ENCODE assay signal across 13 cellular contexts in the genomic region with DNA sequence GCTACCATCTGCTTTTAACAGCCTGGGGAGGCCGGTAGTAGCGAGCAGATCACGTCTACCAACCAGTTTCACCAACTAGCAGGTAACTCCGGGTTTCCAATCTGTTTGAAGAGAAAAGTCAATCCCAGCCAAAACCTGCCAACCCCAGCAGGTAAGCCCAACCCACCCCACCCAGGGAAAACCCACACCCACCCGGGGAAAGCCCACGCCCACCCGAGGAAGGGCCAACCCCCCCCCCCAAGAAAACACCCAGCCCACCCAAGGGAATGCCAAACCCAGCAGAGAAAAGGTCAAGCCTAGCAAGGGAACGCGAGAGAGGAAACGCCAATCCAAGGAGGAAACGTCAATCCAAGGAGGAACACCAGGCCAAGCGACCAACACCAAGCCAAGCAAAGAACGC. TPM values are rescaled to one million over a fixed set of nuclear protein-coding genes. Genes with fewer than 3 reads are reported as not detected.
"Had no signal": no experiment of that assay in that cellular context is flagged by ENCODE, and none has a peak within 500 bp of the region (broad histone marks: within the 10 kb centered on the region; RNA-seq: fewer than 3 reads in every experiment).

Gene POTEI (minus strand): TSS at position 101 of the 400 bp plus-strand sequence. CDS start 93 bp downstream, at position 8.

RNA-seq across cellular contexts. Expression of gene POTEI, which starts in this region (rescaled TPM):
- total RNA-seq: kidney, kidney epithelial cell, left cardiac atrium, left lobe of liver, left lung, left ventricle myocardium inferior, left ventricle myocardium superior, liver, lower leg skin, mesenteric fat pad, myocyte had no signal
- polyA plus RNA-seq: immature natural killer cell, keratinocyte, liver had no signal
